In the genomic region with DNA sequence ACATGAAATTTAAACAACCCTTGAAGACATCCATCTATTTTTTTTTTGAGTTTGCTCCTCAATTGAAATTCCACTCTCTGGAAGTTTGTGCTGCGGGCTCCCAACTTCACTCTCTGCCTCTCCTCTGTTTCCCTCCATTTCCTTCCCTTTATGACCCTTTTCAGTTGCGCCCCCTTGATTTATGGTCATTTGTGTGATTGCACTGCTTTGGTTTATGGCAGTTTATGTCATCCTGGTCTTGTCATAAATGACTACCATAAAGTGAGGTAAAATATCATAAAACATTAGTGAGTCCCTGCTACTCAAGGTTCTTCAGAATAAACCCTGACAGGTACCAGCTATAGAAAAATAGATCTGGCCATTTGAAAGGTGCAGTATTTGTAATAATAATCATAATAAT, we compare ENCODE assay signal across 22 cellular contexts.
A peak's percentile ranks its signal among the peaks of the same experiment; 100 is the strongest.
DNase-seq lines count a peak whose midpoint lies in the region; ATAC-seq and TF ChIP-seq lines count a peak whose summit lies in the region.
"Had no signal": no experiment of that assay in that cellular context is flagged by ENCODE, and none has a peak within 500 bp of the region (broad histone marks: within the 10 kb centered on the region; RNA-seq: fewer than 3 reads in every experiment).

No MANE protein-coding gene starts in this region.

- no peaks in the 10 kb centered on the region for H3K27me3 Mint-ChIP-seq in endodermal cell (ENCODE audit: insufficient read depth)

- H3K4me3 ChIP-seq in OCI-LY1 (ENCODE audit: low read depth, low read length, poor library complexity, severe bottlenecking) (no peak overlapping the region), endodermal cell (ENCODE audit: low read length) (no peak overlapping the region)
- H3K4me3 ChIP-seq: GM12878, ovary, Peyer's patch had no signal

- no peaks in the 10 kb centered on the region for H3K4me1 Mint-ChIP-seq in endodermal cell
- H3K4me1 Mint-ChIP-seq: memory B cell had no signal

- no peak overlapping the region for H3K9ac ChIP-seq in OCI-LY1 (ENCODE audit: low read length)
- no peak overlapping the region for H3K9ac ChIP-seq in endodermal cell (ENCODE audit: extremely low read depth, low read length, poor library complexity, severe bottlenecking)
- H3K9ac ChIP-seq: KMS-11 had no signal

- POLR2A ChIA-PET in HEK293T (lab: Yijun Ruan, JAX) = no interaction called here

- ATAC-seq in GM21825 (IDR thresholded peaks at IDR 0.05; ENCODE audit: unreplicated experiment) (no peak), HG03571 (IDR thresholded peaks at IDR 0.05; ENCODE audit: unreplicated experiment) (no peak), GM21390 (IDR thresholded peaks at IDR 0.05; ENCODE audit: unreplicated experiment) (no peak)
- ATAC-seq: GM12878, sciatic nerve had no signal

- H3K9me3 ChIP-seq in OCI-LY1 (ENCODE audit: low read length) (no peaks in the 10 kb centered on the region), endodermal cell (ENCODE audit: control insufficient read depth, low read length) (peaks cover 11% of the 10 kb centered on the region)
- H3K9me3 ChIP-seq: ovary had no signal

- H3K4me2 ChIP-seq in OCI-LY1 (ENCODE audit: low read length) = no peak overlapping the region
- H3K4me2 ChIP-seq: KMS-11 had no signal

- no peaks in the 10 kb centered on the region for H3K36me3 Mint-ChIP-seq in endodermal cell (ENCODE audit: low read depth)
- H3K36me3 Mint-ChIP-seq: memory B cell had no signal

- no peak overlapping the region for H3K4me3 Mint-ChIP-seq in endodermal cell
- H3K4me3 Mint-ChIP-seq: memory B cell; naive thymus-derived CD8-positive, alpha-beta T cell had no signal

- no peaks in the 10 kb centered on the region for H3K9me2 ChIP-seq in OCI-LY1 (ENCODE audit: low read depth, low read length)

- no peaks in the 10 kb centered on the region for H3K27me3 ChIP-seq in OCI-LY1 (ENCODE audit: insufficient read depth, low read length)
- no peaks in the 10 kb centered on the region for H3K27me3 ChIP-seq in endodermal cell (ENCODE audit: control insufficient read depth, insufficient read depth, low read length, poor library complexity, severe bottlenecking)
- H3K27me3 ChIP-seq: ovary, Peyer's patch had no signal

- H3K27ac ChIP-seq in OCI-LY1 (ENCODE audit: low read depth, low read length, poor library complexity, severe bottlenecking) (no peak overlapping the region), endodermal cell (ENCODE audit: low read depth, low read length) (no peak overlapping the region)
- H3K27ac ChIP-seq: KMS-11, ovary had no signal

- no peaks in the 10 kb centered on the region for H3K79me2 ChIP-seq in OCI-LY1 (ENCODE audit: insufficient read depth, low read length)

- H3F3A ChIP-seq in OCI-LY1 (ENCODE audit: insufficient read depth, low read length) = no peaks in the 10 kb centered on the region

- CTCF ChIA-PET in HEK293T (lab: Yijun Ruan, JAX) = no interaction called here

- peaks cover 28% of the 10 kb centered on the region for H3K9me3 Mint-ChIP-seq in endodermal cell

- peak; percentile 37; the same call in 1 of the 2 replicates for TF ChIP-seq CTCF in OCI-LY1 (IDR thresholded peaks at IDR 0.05; ENCODE audit: low read length)
- TF ChIP-seq CTCF in endodermal cell (conservative IDR thresholded peaks at IDR 0.05) = peak; percentile 22

- no peak overlapping the region for H3K27ac Mint-ChIP-seq in endodermal cell
- H3K27ac Mint-ChIP-seq: memory B cell had no signal

- H4K20me1 ChIP-seq in OCI-LY1 (ENCODE audit: insufficient read depth, low read length) = no peaks in the 10 kb centered on the region

- DNase-seq in CMK (ENCODE audit: low read depth) (peak; percentile 20), HEK293T (ENCODE audit: extremely low spot score) (peak; percentile 50), endodermal cell (no peak), medulla oblongata (ENCODE audit: extremely low spot score) (no peak)
- DNase-seq: activated CD4-positive, alpha-beta T cell treated with anti-CD3 and anti-CD28 coated beads for 48 hours; activated effector memory CD4-positive, alpha-beta T cell treated with Interleukin-2 at 50 U/mL for 16 hours; COR-L47; GF-D8; hypothalamus; NCI-H526; ovary; stimulated activated naive CD4-positive, alpha-beta T cell had no signal

- WGBS in endodermal cell (ENCODE audit: insufficient coverage in 1 of 2, insufficient read length in 1 of 2), 2 experiments = 84% methylated on average over 1 of the region's 2 CpGs; no CpG with 5 or more reads in 1 of the 2 experiments

- no peak overlapping the region for H2AFZ ChIP-seq in OCI-LY1 (ENCODE audit: low read length)

- no peaks in the 10 kb centered on the region for H3K4me1 ChIP-seq in OCI-LY1 (ENCODE audit: insufficient read depth, low read length, severe bottlenecking)
- H3K4me1 ChIP-seq in endodermal cell (ENCODE audit: control insufficient read depth, insufficient read depth, low read length) = no peaks in the 10 kb centered on the region
- H3K4me1 ChIP-seq: Peyer's patch had no signal

- no peaks in the 10 kb centered on the region for H3K36me3 ChIP-seq in OCI-LY1 (ENCODE audit: insufficient read depth, low read length)
- no peaks in the 10 kb centered on the region for H3K36me3 ChIP-seq in endodermal cell (ENCODE audit: control insufficient read depth, insufficient read depth, low read length)
- H3K36me3 ChIP-seq: ovary, Peyer's patch had no signal

TF ChIP-seq in HEK293T, 16 proteins besides CTCF, POLR2A, EP300 and RAD21:
- TF ChIP-seq, protein P1, sequence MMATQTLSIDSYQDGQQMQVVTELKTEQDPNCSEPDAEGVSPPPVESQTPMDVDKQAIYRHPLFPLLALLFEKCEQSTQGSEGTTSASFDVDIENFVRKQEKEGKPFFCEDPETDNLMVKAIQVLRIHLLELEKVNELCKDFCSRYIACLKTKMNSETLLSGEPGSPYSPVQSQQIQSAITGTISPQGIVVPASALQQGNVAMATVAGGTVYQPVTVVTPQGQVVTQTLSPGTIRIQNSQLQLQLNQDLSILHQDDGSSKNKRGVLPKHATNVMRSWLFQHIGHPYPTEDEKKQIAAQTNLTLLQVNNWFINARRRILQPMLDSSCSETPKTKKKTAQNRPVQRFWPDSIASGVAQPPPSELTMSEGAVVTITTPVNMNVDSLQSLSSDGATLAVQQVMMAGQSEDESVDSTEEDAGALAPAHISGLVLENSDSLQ (IDR thresholded peaks at IDR 0.05) = peak; percentile 81
- no peak for TF ChIP-seq TARDBP (IDR thresholded peaks at IDR 0.05)

Comparison
In these comparisons a context has a peak if more than half of its experiments do, and no peak if none do; other contexts are left out.
1. DNase-seq: peak in CMK (single experiment) and HEK293T (single experiment); none in endodermal cell (single experiment) and medulla oblongata (single experiment).